ENCODE assay signal across 1 cellular context in the genomic region with DNA sequence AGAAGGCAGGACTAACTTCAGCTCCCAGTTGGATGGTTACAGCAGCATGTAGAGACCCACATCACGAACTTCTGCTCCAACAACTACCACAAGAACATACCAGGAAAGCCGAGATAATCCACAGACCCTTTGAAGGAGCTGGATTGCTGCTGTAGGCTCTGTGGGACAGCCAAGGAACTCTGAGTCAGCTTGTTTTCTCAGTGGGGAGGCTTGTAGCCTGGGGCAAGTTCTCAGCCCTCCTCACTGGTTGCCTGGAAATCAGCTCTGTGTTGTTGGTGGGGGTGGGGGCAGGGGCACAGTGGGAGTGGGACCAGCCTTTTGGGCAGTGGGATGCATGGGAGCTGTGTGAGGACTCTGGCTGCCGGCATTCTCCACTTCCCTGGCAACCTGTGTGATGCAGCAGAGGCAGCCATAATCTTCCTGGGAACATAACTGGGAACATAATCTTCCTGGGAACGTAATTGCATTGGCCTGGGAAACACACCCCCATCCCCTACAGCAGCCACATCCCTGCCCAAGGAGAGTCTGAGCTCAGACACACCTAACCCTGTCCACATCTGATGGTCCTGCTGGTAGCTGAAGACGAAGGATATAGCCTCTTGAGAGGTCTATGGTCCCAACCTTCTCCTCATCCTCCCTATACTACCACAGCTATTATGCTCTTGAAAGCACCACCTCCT.
TF ChIP-seq lines count a peak whose summit lies in the region.

No MANE protein-coding gene starts in this region.

TF ChIP-seq in H1, 55 proteins besides CTCF, POLR2A, EP300 and RAD21 (continued from another document):
- TF ChIP-seq POU5F1 (IDR thresholded peaks at IDR 0.05; ENCODE audit: low read depth, low read length): no peak
- TF ChIP-seq SIX5 (IDR thresholded peaks at IDR 0.05; ENCODE audit: low read depth, low read length): no peak
- no peak for TF ChIP-seq FOSL1 (IDR thresholded peaks at IDR 0.05; ENCODE audit: insufficient read depth, low read depth, low read length)
- no peak for TF ChIP-seq SAP30 (IDR thresholded peaks at IDR 0.05; ENCODE audit: insufficient read depth, insufficient replicate concordance, low read length)
- no peak for TF ChIP-seq JUN (IDR thresholded peaks at IDR 0.05; ENCODE audit: low read depth, low read length)
TF ChIP-seq in H1: peak in this region for 0.
